In genomic region chr1:43705982-43706597, GRCh38 we compare ENCODE assay signal across 9 cellular contexts. TPM values are rescaled to one million over a fixed set of nuclear protein-coding genes. Genes with fewer than 3 reads are reported as not detected.
DNase-seq lines count a peak whose midpoint lies in the region; ATAC-seq and TF ChIP-seq lines count a peak whose summit lies in the region.
"Had no signal": no experiment of that assay in that cellular context is flagged by ENCODE, and none has a peak within 500 bp of the region (broad histone marks: within the 10 kb centered on the region; RNA-seq: fewer than 3 reads in every experiment).

No MANE protein-coding gene starts in this region.

- 53 to 75% methylated on average over 5 of the region's 5 CpGs for WGBS in testis, 2 donors

- H3K4me1 ChIP-seq in testis: peaks cover 4% of the 10 kb centered on the region

- intact Hi-C loops in testis (cut with DNase I; ENCODE audit: low total_unique reads): no loop called here

- H3K27ac ChIP-seq in testis: no peak overlapping the region

- H3K9me3 Mint-ChIP-seq in activated T-cell treated with anti-CD3 and anti-CD28 coated beads, Interleukin-2, amount 50 U/mL, for 72 hours: no peaks in the 10 kb centered on the region
- H3K9me3 Mint-ChIP-seq in mesothelial cell of epicardium: no peaks in the 10 kb centered on the region

- H3K4me3 Mint-ChIP-seq in activated T-cell treated with anti-CD3 and anti-CD28 coated beads, Interleukin-2, amount 50 U/mL, for 72 hours: peak overlapping the region; percentile 88 to 94
- peak overlapping the region; percentile 77 for H3K4me3 Mint-ChIP-seq in mesothelial cell of epicardium

- no peaks in the 10 kb centered on the region for H3K36me3 ChIP-seq in testis (ENCODE audit: low read depth, missing control alignments)

- no peaks in the 10 kb centered on the region for H3K27me3 Mint-ChIP-seq in activated T-cell treated with anti-CD3 and anti-CD28 coated beads, Interleukin-2, amount 50 U/mL, for 72 hours (ENCODE audit: low read depth)
- H3K27me3 Mint-ChIP-seq in mesothelial cell of epicardium (ENCODE audit: low read depth): no peaks in the 10 kb centered on the region

- ATAC-seq in activated T-cell treated with anti-CD3 and anti-CD28 coated beads, Interleukin-2, amount 50 U/mL, for 72 hours (replicated peaks in 1 of 2): no peak
- ATAC-seq in GM21360 (IDR thresholded peaks at IDR 0.05; ENCODE audit: unreplicated experiment): no peak

- H3K4me3 ChIP-seq in testis: peak overlapping the region in 1 of 2 donors; percentile 70

- peaks cover 39% of the 10 kb centered on the region for H3K4me1 Mint-ChIP-seq in activated T-cell treated with anti-CD3 and anti-CD28 coated beads, Interleukin-2, amount 50 U/mL, for 72 hours (ENCODE audit: low read depth)
- peaks cover 18% of the 10 kb centered on the region for H3K4me1 Mint-ChIP-seq in mesothelial cell of epicardium

- DNase-seq in Caki2 (ENCODE audit: low read depth) (peak; percentile 5), HK-2 (ENCODE audit: unreplicated experiment) (peak; percentile 35), mesothelial cell of epicardium (ENCODE audit: low spot score in 2 of 2, unreplicated experiment in 2 of 2) (no peak), testis (no peak), nucleus accumbens (lab: John Stamatoyannopoulos, UW) (no peak), G401 (ENCODE audit: low spot score) (no peak)
- peak in 1 of 2 donors; percentile 4 for DNase-seq in activated T-cell treated with anti-CD3 and anti-CD28 coated beads, Interleukin-2, amount 50 U/mL, for 72 hours
- DNase-seq: activated CD4-positive, CD25-positive, alpha-beta regulatory T cell had no signal

- TF ChIP-seq CTCF in mesothelial cell of epicardium (IDR thresholded peaks at IDR 0.05; ENCODE audit: unreplicated experiment) (no peak), testis (IDR thresholded peaks at IDR 0.05) (no peak)

- H3K27me3 ChIP-seq in testis: no peaks in the 10 kb centered on the region

- H3K9me3 ChIP-seq in testis: no peaks in the 10 kb centered on the region

- H3K36me3 Mint-ChIP-seq in activated T-cell treated with anti-CD3 and anti-CD28 coated beads, Interleukin-2, amount 50 U/mL, for 72 hours (ENCODE audit: insufficient read depth in 2 of 2): peaks cover 4 to 24% of the 10 kb centered on the region in 2 donors
- H3K36me3 Mint-ChIP-seq in mesothelial cell of epicardium: peaks cover 15% of the 10 kb centered on the region

- H3K27ac Mint-ChIP-seq in activated T-cell treated with anti-CD3 and anti-CD28 coated beads, Interleukin-2, amount 50 U/mL, for 72 hours: no peak overlapping the region
- peak overlapping the region; percentile 36 for H3K27ac Mint-ChIP-seq in mesothelial cell of epicardium

- in situ Hi-C loops in Caki2 (cut with HindIII; ENCODE audit: low pct_unique_long_range_greater_than_20kb, low sequenced_read_pairs) (no loop called here), G401 (cut with HindIII; ENCODE audit: low sequenced_read_pairs) (no loop called here)

- TF ChIP-seq POLR2A in testis (IDR thresholded peaks at IDR 0.05): no peak

RNA-seq across cellular contexts. Expression of gene ST3GAL3, which starts 1.2 kb away (rescaled TPM):
- total RNA-seq in Caki2 (2014; rRNA removed; shearing (Covaris generic); ENCODE audit: low replicate concordance): 18.0 and 28.2 TPM in 2 replicates
- total RNA-seq in activated T-cell treated with anti-CD3 and anti-CD28 coated beads, Interleukin-2, amount 50 U/mL, for 72 hours: 10 to 100 TPM; 25.3 to 34.9 TPM
- total RNA-seq in mesothelial cell of epicardium (27.9 to 31.0 TPM (median 29.0 TPM) in 3 replicates), testis (10 to 100 TPM; 50.7 to 62.0 TPM)
- 42.9 TPM for polyA plus RNA-seq in testis (ENCODE audit: insufficient read depth, low read depth, low replicate concordance)
- 14.2 and 15.7 TPM in 2 replicates for total RNA-seq in G401 (2014; rRNA removed; shearing (Covaris generic))

RNA-seq across cellular contexts. Expression of gene KDM4A, which starts 56.1 kb away (rescaled TPM):
- total RNA-seq in Caki2 (2014; rRNA removed; shearing (Covaris generic); ENCODE audit: low replicate concordance): 13.7 and 15.5 TPM in 2 replicates
- total RNA-seq in activated T-cell treated with anti-CD3 and anti-CD28 coated beads, Interleukin-2, amount 50 U/mL, for 72 hours: 10 to 100 TPM; 54.0 to 60.5 TPM
- total RNA-seq in mesothelial cell of epicardium (82.6 to 93.2 TPM (median 83.0 TPM) in 3 replicates), testis (10 to 100 TPM; 28.1 to 30.9 TPM)
- polyA plus RNA-seq in testis (ENCODE audit: insufficient read depth, low read depth, low replicate concordance): 13.8 TPM
- 41.8 and 48.2 TPM in 2 replicates for total RNA-seq in G401 (2014; rRNA removed; shearing (Covaris generic))

Comparison
In these comparisons a context has a peak if more than half of its experiments do, and no peak if none do; other contexts are left out.
1. DNase-seq: peak in Caki2 (single experiment) and HK-2 (single experiment); none in mesothelial cell of epicardium (0 of 2), testis (single experiment), nucleus accumbens (0 of 56) and G401 (single experiment).